Comparison of ENCODE assay signal across 20 cellular contexts in genomic region chr1:37502104-37502503, GRCh38.
"Had no signal": no experiment of that assay in that cellular context is flagged by ENCODE, and none has a peak within 500 bp of the region (broad histone marks: within the 10 kb centered on the region; RNA-seq: fewer than 3 reads in every experiment).

No MANE protein-coding gene starts in this region.

- DNase-seq: colonic mucosa; dermis blood vessel endothelial cell; esophagus squamous epithelium; foreskin fibroblast; glutamatergic neuron; immature natural killer cell; kidney; left colon; mesendoderm; naive thymus-derived CD4-positive, alpha-beta T cell; sigmoid colon; stimulated activated CD4-positive, alpha-beta T cell treated with anti-CD3 and anti-CD28 coated beads, Interleukin-2, amount 100 ng/mL, for 24 hours; stimulated activated CD4-positive, alpha-beta T cell treated with anti-CD3 and anti-CD28 coated beads, Interleukin-4, amount 100 ng/mL, for 4 hours; stimulated activated naive CD4-positive, alpha-beta T cell; thyroid gland; upper lobe of left lung; uterus had no signal

- H3K27ac ChIP-seq: colonic mucosa, esophagus squamous epithelium, gastroesophageal sphincter, neutrophil, skin epidermis, thyroid gland, upper lobe of left lung, uterus had no signal

- ATAC-seq: gastroesophageal sphincter; left colon; naive thymus-derived CD4-positive, alpha-beta T cell had no signal

- H3K4me3 ChIP-seq: colonic mucosa, esophagus squamous epithelium, gastroesophageal sphincter, sigmoid colon, skin epidermis, thyroid gland, upper lobe of left lung, uterus had no signal

- H3K36me3 ChIP-seq: colonic mucosa, uterus had no signal

- H3K9me3 ChIP-seq: colonic mucosa, esophagus squamous epithelium, gastroesophageal sphincter, neutrophil, sigmoid colon, thyroid gland, upper lobe of left lung, uterus had no signal

- H3K27me3 Mint-ChIP-seq: naive thymus-derived CD4-positive, alpha-beta T cell had no signal

- H3K27me3 ChIP-seq: colonic mucosa, esophagus squamous epithelium, gastroesophageal sphincter, neutrophil, sigmoid colon, thyroid gland, upper lobe of left lung, uterus had no signal

- H3K4me3 Mint-ChIP-seq: immature natural killer cell; naive thymus-derived CD4-positive, alpha-beta T cell had no signal

- H3K9me3 Mint-ChIP-seq: immature natural killer cell; naive thymus-derived CD4-positive, alpha-beta T cell had no signal
